In the genomic region with DNA sequence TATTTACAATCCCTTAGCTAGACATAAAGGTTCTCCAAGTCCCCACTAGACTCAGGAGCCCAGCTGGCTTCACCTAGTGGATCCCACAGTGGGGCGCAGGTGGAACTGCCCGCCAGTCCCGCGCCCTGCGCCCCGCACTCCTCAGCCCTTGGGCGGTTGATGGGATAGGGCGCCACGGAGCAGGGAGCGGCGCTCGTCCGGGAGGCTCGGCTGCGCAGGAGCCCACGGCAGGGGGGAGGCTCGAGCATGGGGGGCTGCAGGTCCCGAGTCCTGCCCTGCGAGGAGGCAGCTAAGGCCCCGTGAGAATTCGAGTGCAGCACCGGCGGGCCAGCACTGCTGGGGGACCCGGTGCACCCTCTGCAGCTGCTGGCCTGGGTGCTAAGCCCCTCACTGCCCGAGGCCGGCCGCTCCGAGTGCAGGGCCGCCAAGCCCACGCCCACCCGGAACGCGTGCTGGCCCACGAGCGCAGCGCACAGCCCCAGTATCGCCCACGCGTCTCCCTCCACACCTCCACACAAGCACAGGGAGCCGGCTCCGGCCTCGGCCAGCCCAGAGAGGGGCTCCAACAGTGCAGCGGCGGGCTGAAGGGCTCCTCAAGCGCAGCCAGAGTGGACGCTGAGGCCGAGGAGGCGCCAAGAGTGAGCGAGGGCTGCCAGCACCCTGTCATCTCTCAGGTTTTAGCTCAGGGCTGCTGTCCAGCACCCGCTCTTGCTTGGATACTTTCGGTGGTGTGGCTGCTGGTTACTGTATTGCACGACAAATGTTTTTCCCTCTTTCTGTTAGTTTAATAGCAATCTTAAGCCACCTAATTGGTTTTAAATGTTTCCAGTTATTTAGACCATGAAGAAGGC, we compare ENCODE assay signal across 28 cellular contexts.
DNase-seq lines count a peak whose midpoint lies in the region; ATAC-seq and TF ChIP-seq lines count a peak whose summit lies in the region.
"Had no signal": no experiment of that assay in that cellular context is flagged by ENCODE, and none has a peak within 500 bp of the region (broad histone marks: within the 10 kb centered on the region; RNA-seq: fewer than 3 reads in every experiment).

No MANE protein-coding gene starts in this region.

- POLR2A ChIA-PET in T-cell (lab: Charles Lee), result no interaction called here
- POLR2A ChIA-PET in naive thymus-derived CD4-positive, alpha-beta T cell (lab: Charles Lee), result interaction anchor here (1.4 kb wide), 1 partner anchor 10 kb away, joined by 4 read pairs; no protein-coding TSS in a partner anchor
- POLR2A ChIA-PET in activated CD4-positive, alpha-beta memory T cell treated with anti-CD3 and anti-CD28 coated beads for 36 hours (lab: Charles Lee), result no interaction called here

- H3K36me3 Mint-ChIP-seq in stimulated activated naive CD8-positive, alpha-beta T cell treated with anti-CD3 and anti-CD28 coated beads, Interleukin-15, Interleukin-2, amounts not matched to agents 100 ng/mL and 50 ng/mL, for 24 hours (ENCODE audit: low read depth), result no peaks in the 10 kb centered on the region
- H3K36me3 Mint-ChIP-seq in T-cell, result no peaks in the 10 kb centered on the region
- peaks cover 0 to 12% (median 3%) of the 10 kb centered on the region in 5 donors for H3K36me3 Mint-ChIP-seq in naive thymus-derived CD4-positive, alpha-beta T cell
- no peaks in the 10 kb centered on the region for H3K36me3 Mint-ChIP-seq in activated CD4-positive, alpha-beta memory T cell treated with anti-CD3 and anti-CD28 coated beads for 36 hours

- no peak for DNase-seq in stimulated activated naive CD8-positive, alpha-beta T cell treated with anti-CD3 and anti-CD28 coated beads, Interleukin-15, amount 100 ng/mL, for 72 hours
- DNase-seq in T-cell (no peak), retina (no peak), heart left ventricle (no peak)
- no peak for DNase-seq in naive thymus-derived CD4-positive, alpha-beta T cell
- no peak for DNase-seq in activated CD4-positive, alpha-beta memory T cell treated with anti-CD3 and anti-CD28 coated beads for 36 hours
- DNase-seq: activated CD4-positive, alpha-beta T cell treated with anti-CD3 and anti-CD28 coated beads, Interleukin-2, amount 50 U/mL, for 1 hour; activated CD4-positive, CD25-positive, alpha-beta regulatory T cell; activated naive CD4-positive, alpha-beta T cell treated with anti-CD3 and anti-CD28 coated beads, Interleukin-2, amount 50 U/mL, for 16 hours; aorta; DMS79 treated with DMSO at 0.1 percent for 48 hours; GF-D8; hippocampal formation; IMR-90; left cardiac atrium; mammary epithelial cell; NCI-H1048; NCI-H446; NCI-H774; occipital lobe; stimulated activated CD4-positive, alpha-beta T cell treated with anti-CD3 and anti-CD28 coated beads, Interleukin-4, amount 100 ng/mL, for 24 hours; trophoblast cell had no signal

- no peak for TF ChIP-seq CTCF in heart left ventricle (IDR thresholded peaks at IDR 0.05)

- no peaks in the 10 kb centered on the region for H3K9me3 ChIP-seq in naive thymus-derived CD4-positive, alpha-beta T cell (ENCODE audit: control insufficient read depth in 2 of 3, low read length in 3 of 3)
- H3K9me3 ChIP-seq in heart left ventricle, result no peaks in the 10 kb centered on the region
- H3K9me3 ChIP-seq: gastroesophageal sphincter, prostate gland had no signal

- CTCF ChIA-PET in T-cell (lab: Charles Lee), result interaction anchor here in 1 of 2 donors (1.1 kb wide), 1 partner anchor 24 kb away, joined by 4 read pairs; no protein-coding TSS in a partner anchor
- CTCF ChIA-PET in naive thymus-derived CD4-positive, alpha-beta T cell (lab: Charles Lee), result no interaction called here
- CTCF ChIA-PET in activated CD4-positive, alpha-beta memory T cell treated with anti-CD3 and anti-CD28 coated beads for 36 hours (lab: Charles Lee), result no interaction called here

- no peak overlapping the region for H3K4me3 ChIP-seq in naive thymus-derived CD4-positive, alpha-beta T cell (ENCODE audit: low read length)
- no peak overlapping the region for H3K4me3 ChIP-seq in heart left ventricle
- H3K4me3 ChIP-seq: BLaER1 treated with 17β-estradiol and CSF1 and Interleukin-3, amounts not matched to agents 10 nM and 100 nM; cardiac muscle cell; gastroesophageal sphincter; prostate gland had no signal

- H3K9me3 Mint-ChIP-seq in stimulated activated naive CD8-positive, alpha-beta T cell treated with anti-CD3 and anti-CD28 coated beads, Interleukin-15, Interleukin-2, amounts not matched to agents 100 ng/mL and 50 ng/mL, for 24 hours, result no peaks in the 10 kb centered on the region
- H3K9me3 Mint-ChIP-seq in stimulated activated naive CD8-positive, alpha-beta T cell treated with anti-CD3 and anti-CD28 coated beads, Interleukin-15, amount 100 ng/mL, for 72 hours, result no peaks in the 10 kb centered on the region
- no peaks in the 10 kb centered on the region for H3K9me3 Mint-ChIP-seq in T-cell
- peaks cover 0 to 4% (median 0%) of the 10 kb centered on the region in 11 donors for H3K9me3 Mint-ChIP-seq in naive thymus-derived CD4-positive, alpha-beta T cell
- no peaks in the 10 kb centered on the region for H3K9me3 Mint-ChIP-seq in activated CD4-positive, alpha-beta memory T cell treated with anti-CD3 and anti-CD28 coated beads for 36 hours

- WGBS in heart left ventricle, 4 donors, result 93 to 96% (median 96%) methylated on average over 23 to 52 of the region's 52 CpGs

- peaks cover 33% of the 10 kb centered on the region for H3K4me1 Mint-ChIP-seq in stimulated activated naive CD8-positive, alpha-beta T cell treated with anti-CD3 and anti-CD28 coated beads, Interleukin-15, Interleukin-2, amounts not matched to agents 100 ng/mL and 50 ng/mL, for 24 hours (ENCODE audit: low read depth)
- H3K4me1 Mint-ChIP-seq in stimulated activated naive CD8-positive, alpha-beta T cell treated with anti-CD3 and anti-CD28 coated beads, Interleukin-15, amount 100 ng/mL, for 72 hours, result peaks cover 43% of the 10 kb centered on the region
- H3K4me1 Mint-ChIP-seq in T-cell, result peaks cover 31 to 41% (median 39%) of the 10 kb centered on the region in 3 donors
- H3K4me1 Mint-ChIP-seq in naive thymus-derived CD4-positive, alpha-beta T cell, result peaks cover 16 to 43% (median 34%) of the 10 kb centered on the region in 7 donors
- peaks cover 29% of the 10 kb centered on the region for H3K4me1 Mint-ChIP-seq in activated CD4-positive, alpha-beta memory T cell treated with anti-CD3 and anti-CD28 coated beads for 36 hours (ENCODE audit: low read depth)

- H3K4me1 ChIP-seq in naive thymus-derived CD4-positive, alpha-beta T cell (ENCODE audit: control insufficient read depth in 2 of 2, insufficient read depth in 2 of 2, low read length in 2 of 2), result peaks cover 0 to 7% of the 10 kb centered on the region in 2 donors
- peaks cover 0 to 15% (median 7%) of the 10 kb centered on the region in 12 donors for H3K4me1 ChIP-seq in heart left ventricle
- H3K4me1 ChIP-seq: prostate gland had no signal

- H3K36me3 ChIP-seq in naive thymus-derived CD4-positive, alpha-beta T cell (ENCODE audit: control insufficient read depth in 2 of 3, insufficient read depth in 3 of 3, low read length in 3 of 3), result no peaks in the 10 kb centered on the region
- no peaks in the 10 kb centered on the region for H3K36me3 ChIP-seq in heart left ventricle
- H3K36me3 ChIP-seq: cardiac muscle cell, gastroesophageal sphincter, prostate gland had no signal

- peak overlapping the region; percentile 80 for H3K4me3 Mint-ChIP-seq in stimulated activated naive CD8-positive, alpha-beta T cell treated with anti-CD3 and anti-CD28 coated beads, Interleukin-15, Interleukin-2, amounts not matched to agents 100 ng/mL and 50 ng/mL, for 24 hours
- H3K4me3 Mint-ChIP-seq in stimulated activated naive CD8-positive, alpha-beta T cell treated with anti-CD3 and anti-CD28 coated beads, Interleukin-15, amount 100 ng/mL, for 72 hours, result peak overlapping the region in 1 of 2 donors; percentile 95
- H3K4me3 Mint-ChIP-seq in T-cell, result peak overlapping the region; percentile 95 to 100 (median 99)
- H3K4me3 Mint-ChIP-seq in naive thymus-derived CD4-positive, alpha-beta T cell, result peak overlapping the region in 8 of 10 donors; percentile 27 to 100 (median 94)
- H3K4me3 Mint-ChIP-seq in activated CD4-positive, alpha-beta memory T cell treated with anti-CD3 and anti-CD28 coated beads for 36 hours, result no peak overlapping the region

- no peak overlapping the region for H3K27ac Mint-ChIP-seq in stimulated activated naive CD8-positive, alpha-beta T cell treated with anti-CD3 and anti-CD28 coated beads, Interleukin-15, Interleukin-2, amounts not matched to agents 100 ng/mL and 50 ng/mL, for 24 hours
- no peak overlapping the region for H3K27ac Mint-ChIP-seq in stimulated activated naive CD8-positive, alpha-beta T cell treated with anti-CD3 and anti-CD28 coated beads, Interleukin-15, amount 100 ng/mL, for 72 hours
- H3K27ac Mint-ChIP-seq in T-cell, result peak overlapping the region; percentile 80 to 83
- peak overlapping the region in 7 of 9 donors; percentile 32 to 96 (median 93) for H3K27ac Mint-ChIP-seq in naive thymus-derived CD4-positive, alpha-beta T cell
- no peak overlapping the region for H3K27ac Mint-ChIP-seq in activated CD4-positive, alpha-beta memory T cell treated with anti-CD3 and anti-CD28 coated beads for 36 hours

- peak overlapping the region; percentile 75 for H3K27ac ChIP-seq in naive thymus-derived CD4-positive, alpha-beta T cell (ENCODE audit: low read depth, low read length)
- H3K27ac ChIP-seq in heart left ventricle, result no peak overlapping the region
- H3K27ac ChIP-seq: BLaER1 treated with 17β-estradiol and CSF1 and Interleukin-3, amounts not matched to agents 10 nM and 100 nM; cardiac muscle cell; gastroesophageal sphincter; prostate gland had no signal

- TF ChIP-seq POLR2A in heart left ventricle (IDR thresholded peaks at IDR 0.05), result no peak

- no peak for ATAC-seq in stimulated activated naive CD8-positive, alpha-beta T cell treated with anti-CD3 and anti-CD28 coated beads, Interleukin-15, amount 100 ng/mL, for 72 hours
- no peak for ATAC-seq in T-cell (replicated peaks in 1 of 4)
- ATAC-seq in naive thymus-derived CD4-positive, alpha-beta T cell, result no peak
- no peak for ATAC-seq in heart left ventricle
- ATAC-seq: gastroesophageal sphincter, HCT116 had no signal

- H3K27me3 Mint-ChIP-seq in stimulated activated naive CD8-positive, alpha-beta T cell treated with anti-CD3 and anti-CD28 coated beads, Interleukin-15, Interleukin-2, amounts not matched to agents 100 ng/mL and 50 ng/mL, for 24 hours, result peaks cover 6% of the 10 kb centered on the region
- peaks cover 8% of the 10 kb centered on the region for H3K27me3 Mint-ChIP-seq in stimulated activated naive CD8-positive, alpha-beta T cell treated with anti-CD3 and anti-CD28 coated beads, Interleukin-15, amount 100 ng/mL, for 72 hours
- H3K27me3 Mint-ChIP-seq in T-cell, result no peaks in the 10 kb centered on the region
- H3K27me3 Mint-ChIP-seq in naive thymus-derived CD4-positive, alpha-beta T cell, result peaks cover 0 to 22% (median 0%) of the 10 kb centered on the region in 5 donors
- H3K27me3 Mint-ChIP-seq in activated CD4-positive, alpha-beta memory T cell treated with anti-CD3 and anti-CD28 coated beads for 36 hours, result no peaks in the 10 kb centered on the region

- intact Hi-C loops in naive thymus-derived CD4-positive, alpha-beta T cell (cut with micrococcal nuclease), result loop anchor here (5.0 to 10.0 kb wide), 5 partner anchors 243 to 953 kb away; a partner anchor contains a TSS
- intact Hi-C loops in activated CD4-positive, alpha-beta memory T cell treated with anti-CD3 and anti-CD28 coated beads for 36 hours (cut with micrococcal nuclease), result loop anchor here (5.0 to 10.0 kb wide), 3 partner anchors 243 to 760 kb away; a partner anchor contains a TSS
- intact Hi-C loops in heart left ventricle (cut with DNase I), result no loop called here

- no peaks in the 10 kb centered on the region for H3K27me3 ChIP-seq in naive thymus-derived CD4-positive, alpha-beta T cell (ENCODE audit: control insufficient read depth in 2 of 2, insufficient read depth in 2 of 2, low read length in 2 of 2)
- H3K27me3 ChIP-seq in heart left ventricle, result peaks cover 0 to 5% (median 0%) of the 10 kb centered on the region in 9 donors

Comparison
In these comparisons a context has a peak if more than half of its experiments do, and no peak if none do; other contexts are left out.
1. H3K27ac Mint-ChIP-seq: peak in T-cell (2 of 2) and naive thymus-derived CD4-positive, alpha-beta T cell (7 of 9); none in stimulated activated naive CD8-positive, alpha-beta T cell treated with anti-CD3 and anti-CD28 coated beads, Interleukin-15, Interleukin-2, amounts not matched to agents 100 ng/mL and 50 ng/mL, for 24 hours (single experiment), stimulated activated naive CD8-positive, alpha-beta T cell treated with anti-CD3 and anti-CD28 coated beads, Interleukin-15, amount 100 ng/mL, for 72 hours (0 of 2) and activated CD4-positive, alpha-beta memory T cell treated with anti-CD3 and anti-CD28 coated beads for 36 hours (single experiment).
2. intact Hi-C loops: an anchor here in naive thymus-derived CD4-positive, alpha-beta T cell (5.0 to 10.0 kb wide) and activated CD4-positive, alpha-beta memory T cell treated with anti-CD3 and anti-CD28 coated beads for 36 hours (5.0 to 10.0 kb wide); none called in heart left ventricle.